In genomic region chr11:45665933-45666647, GRCh38 we compare ENCODE assay signal across 8 cellular contexts. TPM values are rescaled to one million over a fixed set of nuclear protein-coding genes. Genes with fewer than 3 reads are reported as not detected.
DNase-seq lines count a peak whose midpoint lies in the region; ATAC-seq, FAIRE-seq and TF ChIP-seq lines count a peak whose summit lies in the region.

No MANE protein-coding gene starts in this region.

- H3K27ac ChIP-seq in left lung, result no peak overlapping the region
- H3K27ac ChIP-seq in subcutaneous abdominal adipose tissue (ENCODE audit: low read depth, low read length), result no peak overlapping the region

- peak overlapping the region; percentile 69 for H3K4me3 ChIP-seq in adipocyte (ENCODE audit: low read length)
- peak overlapping the region in 1 of 2 donors; percentile 44 for H3K4me3 ChIP-seq in left lung
- H3K4me3 ChIP-seq in subcutaneous abdominal adipose tissue (ENCODE audit: low read depth in 1 of 5, low read length in 5 of 5), result peak overlapping the region; percentile 32 to 55 (median 42)

- intact Hi-C loops in left lung (cut with DNase I), result loop anchor here in 1 of 2 donors (10.0 kb wide), 1 partner anchor 109 kb away; no protein-coding TSS in a partner anchor

- H3K36me3 ChIP-seq in adipocyte (ENCODE audit: control insufficient read depth, insufficient read depth, low read length, severe bottlenecking) (no peaks in the 10 kb centered on the region), left lung (no peaks in the 10 kb centered on the region), subcutaneous abdominal adipose tissue (ENCODE audit: control insufficient read depth in 5 of 5, insufficient read depth in 5 of 5, low read length in 5 of 5) (no peaks in the 10 kb centered on the region)

- ATAC-seq in left lung (peak; percentile 8), GM19397 (IDR thresholded peaks at IDR 0.05; ENCODE audit: unreplicated experiment) (no peak)

- H3K27me3 ChIP-seq in adipocyte (replicated peaks; ENCODE audit: control insufficient read depth, insufficient read depth, low read length) (peaks cover 44% of the 10 kb centered on the region), left lung (peaks cover 16 to 74% of the 10 kb centered on the region in 2 donors), subcutaneous abdominal adipose tissue (ENCODE audit: control insufficient read depth in 5 of 5, insufficient read depth in 4 of 5, low read length in 5 of 5) (peaks cover 31 to 55% (median 36%) of the 10 kb centered on the region in 5 donors)

- peaks cover 19% of the 10 kb centered on the region for H3K4me1 ChIP-seq in adipocyte (ENCODE audit: control insufficient read depth, insufficient read depth, low read length)
- H3K4me1 ChIP-seq in left lung, result peaks cover 11 to 18% of the 10 kb centered on the region in 2 donors
- H3K4me1 ChIP-seq in subcutaneous abdominal adipose tissue (ENCODE audit: control insufficient read depth in 5 of 5, insufficient read depth in 5 of 5, low read length in 5 of 5), result peaks cover 0 to 24% (median 17%) of the 10 kb centered on the region in 5 donors

- H3K9ac ChIP-seq in adipocyte (ENCODE audit: low read length) (no peak overlapping the region), subcutaneous abdominal adipose tissue (ENCODE audit: low read length in 5 of 5) (no peak overlapping the region)

- no peak for FAIRE-seq in HTR-8/SVneo (lab: Jason Lieb, UNC)

- DNase-seq in NCI-H748 (lab: John Stamatoyannopoulos, UW; ENCODE audit: unreplicated experiment) (peak; percentile 20), NCI-H748 treated with DMSO at 0.1 percent for 48 hours (lab: John Stamatoyannopoulos, UW) (no peak), adipocyte (ENCODE audit: low read depth) (peak; percentile 32), left lung (no peak), DMS79 (lab: John Stamatoyannopoulos, UW) (no peak), HTR-8/SVneo (ENCODE audit: insufficient read length, low spot score) (no peak)

- TF ChIP-seq CTCF in left lung (IDR thresholded peaks at IDR 0.05), result no peak

- no peaks in the 10 kb centered on the region for H3K9me3 ChIP-seq in adipocyte (ENCODE audit: control insufficient read depth, low read length)
- H3K9me3 ChIP-seq in left lung, result no peaks in the 10 kb centered on the region
- no peaks in the 10 kb centered on the region for H3K9me3 ChIP-seq in subcutaneous abdominal adipose tissue (ENCODE audit: control insufficient read depth in 5 of 5, low read length in 5 of 5)

RNA-seq across cellular contexts. Expression of gene CHST1, which starts 0.7 kb away (rescaled TPM):
- 1 to 10 TPM; 3.1 to 5.5 TPM for total RNA-seq in left lung

Comparison
In these comparisons a context has a peak if more than half of its experiments do, and no peak if none do; other contexts are left out.
1. DNase-seq: peak in NCI-H748 (single experiment) and adipocyte (single experiment); none in NCI-H748 treated with DMSO at 0.1 percent for 48 hours (single experiment), left lung (0 of 2), DMS79 (single experiment) and HTR-8/SVneo (single experiment).